1 cellular context compared by ENCODE assay signal in genomic region chr20:63882257-63883208, GRCh38.
TF ChIP-seq lines count a peak whose summit lies in the region.

No MANE protein-coding gene starts in this region.

TF ChIP-seq in H1, 55 proteins besides CTCF, POLR2A, EP300 and RAD21:
- TF ChIP-seq GABPA (IDR thresholded peaks at IDR 0.05; ENCODE audit: borderline replicate concordance, insufficient read depth, low read length), result no peak
- no peak for TF ChIP-seq NRF1 (IDR thresholded peaks at IDR 0.05; ENCODE audit: low read depth, low read length)
- no peak for TF ChIP-seq GTF2F1 (IDR thresholded peaks at IDR 0.05; ENCODE audit: borderline replicate concordance, low read depth, low read length)
- TF ChIP-seq SAP30 (IDR thresholded peaks at IDR 0.05; ENCODE audit: insufficient read depth, insufficient replicate concordance, low read length), result no peak
- TF ChIP-seq CREB1 (IDR thresholded peaks at IDR 0.05), result no peak
- no peak for TF ChIP-seq JUN (IDR thresholded peaks at IDR 0.05; ENCODE audit: low read depth, low read length)
- no peak for TF ChIP-seq TAF1 (IDR thresholded peaks at IDR 0.05; ENCODE audit: low read depth, low read length)
- TF ChIP-seq TEAD4 (IDR thresholded peaks at IDR 0.05; ENCODE audit: low read depth, low read length), result no peak
- no peak for TF ChIP-seq FOSL1 (IDR thresholded peaks at IDR 0.05; ENCODE audit: insufficient read depth, low read depth, low read length)
- no peak for TF ChIP-seq CTBP2 (IDR thresholded peaks at IDR 0.05; ENCODE audit: borderline replicate concordance, insufficient read depth, insufficient read length, low read length)
- TF ChIP-seq POLR2AphosphoS5 (IDR thresholded peaks at IDR 0.05; ENCODE audit: low read depth, low read length), result no peak
- TF ChIP-seq TAF7 (optimal IDR thresholded peaks at IDR 0.05; ENCODE audit: borderline replicate concordance, low read depth, low read length), result no peak
- no peak for TF ChIP-seq EGR1 (IDR thresholded peaks at IDR 0.05; ENCODE audit: borderline replicate concordance, low read depth, low read length)
- no peak for TF ChIP-seq SP2 (IDR thresholded peaks at IDR 0.05; ENCODE audit: low read length)
- TF ChIP-seq MAX (IDR thresholded peaks at IDR 0.05), result no peak
- TF ChIP-seq SRF (IDR thresholded peaks at IDR 0.05; ENCODE audit: low read depth, low read length), result no peak
- no peak for TF ChIP-seq HDAC2 (IDR thresholded peaks at IDR 0.05; ENCODE audit: borderline replicate concordance in 1 of 2, low read depth in 2 of 2, low read length in 2 of 2)
- TF ChIP-seq RBBP5 (IDR thresholded peaks at IDR 0.05; ENCODE audit: borderline replicate concordance, low read depth, low read length), result no peak
- TF ChIP-seq HDAC6 (IDR thresholded peaks at IDR 0.05; ENCODE audit: low read depth, low read length), result no peak
